ENCODE assay signal across 8 cellular contexts in genomic region chr12:124518051-124518932, GRCh38. TPM values are rescaled to one million over a fixed set of nuclear protein-coding genes. Genes with fewer than 3 reads are reported as not detected.
DNase-seq lines count a peak whose midpoint lies in the region; ATAC-seq and TF ChIP-seq lines count a peak whose summit lies in the region.

No MANE protein-coding gene starts in this region.

- no peaks in the 10 kb centered on the region for H3K36me3 ChIP-seq in ACC112 (ENCODE audit: insufficient read depth, low read length)
- H3K36me3 ChIP-seq in HUES6 (ENCODE audit: control insufficient read depth, insufficient read depth, low read length) = peaks cover 7% of the 10 kb centered on the region
- peaks cover 10% of the 10 kb centered on the region for H3K36me3 ChIP-seq in lower lobe of right lung
- H3K36me3 ChIP-seq in thymus (ENCODE audit: control insufficient read depth, insufficient read depth) = peaks cover 31% of the 10 kb centered on the region

- H3K4me3 Mint-ChIP-seq in T-helper 2 cell treated with Interferon-gamma antibody and Interleukin-4, amounts not matched to agents 5 μg/mL and 100 μg/mL, for 36 hours = no peak overlapping the region

- peak; percentile 84 for DNase-seq in ecto neural progenitor cell (ENCODE audit: low spot score)
- DNase-seq in lower lobe of right lung = peak; percentile 96
- DNase-seq in T-helper 2 cell treated with Interferon-gamma antibody and Interleukin-4, amounts not matched to agents 5 μg/mL and 100 μg/mL, for 36 hours (ENCODE audit: low spot score) = no peak
- DNase-seq in GM19238 (ENCODE audit: insufficient read length, low spot score) = no peak

- H3K27me3 ChIP-seq in ACC112 (ENCODE audit: insufficient read depth, low read length) (no peaks in the 10 kb centered on the region), HUES6 (ENCODE audit: control insufficient read depth, insufficient read depth, low read length) (no peaks in the 10 kb centered on the region), lower lobe of right lung (ENCODE audit: low read depth) (no peaks in the 10 kb centered on the region), thymus (ENCODE audit: control insufficient read depth, insufficient read depth) (no peaks in the 10 kb centered on the region)

- no peaks in the 10 kb centered on the region for H3K36me3 Mint-ChIP-seq in T-helper 2 cell treated with Interferon-gamma antibody and Interleukin-4, amounts not matched to agents 5 μg/mL and 100 μg/mL, for 36 hours (ENCODE audit: low read depth)

- 59% methylated on average over 51 of the region's 51 CpGs for WGBS in thymus

- peak overlapping the region; percentile 24 for H2AFZ ChIP-seq in ACC112 (ENCODE audit: low read length, unreplicated experiment)

- no peaks in the 10 kb centered on the region for H3K9me3 Mint-ChIP-seq in T-helper 2 cell treated with Interferon-gamma antibody and Interleukin-4, amounts not matched to agents 5 μg/mL and 100 μg/mL, for 36 hours

- ATAC-seq in lower lobe of right lung = peak; percentile 77 to 81

- H3K9me3 ChIP-seq in HUES6 (ENCODE audit: control insufficient read depth, insufficient read depth, low read depth, low read length) = no peaks in the 10 kb centered on the region
- H3K9me3 ChIP-seq in lower lobe of right lung = no peaks in the 10 kb centered on the region
- H3K9me3 ChIP-seq in thymus (ENCODE audit: control insufficient read depth) = peaks cover under 1% of the 10 kb centered on the region

- intact Hi-C loops in lower lobe of right lung (cut with DNase I) = no loop called here

- H3K27me3 Mint-ChIP-seq in T-helper 2 cell treated with Interferon-gamma antibody and Interleukin-4, amounts not matched to agents 5 μg/mL and 100 μg/mL, for 36 hours (ENCODE audit: low read depth) = no peaks in the 10 kb centered on the region

- peak overlapping the region; percentile 19 for H3K9ac ChIP-seq in HUES6 (ENCODE audit: low read length)

- H3K27ac ChIP-seq in ACC112 (ENCODE audit: low read depth, low read length) (peak overlapping the region; percentile 96), HUES6 (ENCODE audit: low read depth, low read length) (peak overlapping the region; percentile 30), lower lobe of right lung (peak overlapping the region; percentile 97), thymus (ENCODE audit: low read depth) (peak overlapping the region; percentile 89)

- H3K4me3 ChIP-seq in ACC112 (ENCODE audit: low read depth, low read length) = peak overlapping the region; percentile 70
- H3K4me3 ChIP-seq in HUES6 (ENCODE audit: low read depth, low read length) = no peak overlapping the region
- peak overlapping the region; percentile 65 for H3K4me3 ChIP-seq in lower lobe of right lung
- H3K4me3 ChIP-seq in thymus (ENCODE audit: low read length) = no peak overlapping the region

- peaks cover 67% of the 10 kb centered on the region for H3K79me2 ChIP-seq in ACC112 (ENCODE audit: control insufficient read depth, insufficient read depth, low read length, unreplicated experiment)

- no peak overlapping the region for H3K27ac Mint-ChIP-seq in T-helper 2 cell treated with Interferon-gamma antibody and Interleukin-4, amounts not matched to agents 5 μg/mL and 100 μg/mL, for 36 hours

- H3K4me1 ChIP-seq in ACC112 (ENCODE audit: control insufficient read depth, insufficient read depth, low read length, unreplicated experiment) (peaks cover 46% of the 10 kb centered on the region), HUES6 (ENCODE audit: control insufficient read depth, insufficient read depth, low read length) (peaks cover 48% of the 10 kb centered on the region), lower lobe of right lung (peaks cover 83% of the 10 kb centered on the region), thymus (ENCODE audit: control insufficient read depth, insufficient read depth, low read length) (peaks cover 35% of the 10 kb centered on the region)

- no peak for TF ChIP-seq CTCF in lower lobe of right lung (IDR thresholded peaks at IDR 0.05)

- no peaks in the 10 kb centered on the region for H3K4me1 Mint-ChIP-seq in T-helper 2 cell treated with Interferon-gamma antibody and Interleukin-4, amounts not matched to agents 5 μg/mL and 100 μg/mL, for 36 hours (ENCODE audit: low read depth)

TF ChIP-seq in PFSK-1, 5 proteins besides CTCF, POLR2A, EP300 and RAD21:
- peak; percentile 30; the same call in 1 of the 2 replicates for TF ChIP-seq TAF1 (IDR thresholded peaks at IDR 0.05; ENCODE audit: borderline replicate concordance, insufficient read depth, low read length)
- no peak for TF ChIP-seq FOXP2 (optimal IDR thresholded peaks at IDR 0.05; ENCODE audit: borderline replicate concordance, extremely low read depth, extremely low read length, insufficient read depth)
- TF ChIP-seq REST (IDR thresholded peaks at IDR 0.05; ENCODE audit: insufficient read depth in 1 of 2, low read depth in 2 of 2, low read length in 2 of 2) = no peak
- TF ChIP-seq POLR2AphosphoS5 (IDR thresholded peaks at IDR 0.05; ENCODE audit: low read depth, low read length) = no peak
- 0 out of 2 replicates have a peak, but pooled peaks have one; percentile 17 for TF ChIP-seq SIN3A (IDR thresholded peaks at IDR 0.05; ENCODE audit: borderline replicate concordance, insufficient read depth, low read length)

RNA-seq across cellular contexts. Expression of gene NCOR2, which starts 49.1 kb away (rescaled TPM):
- 220 TPM for polyA plus RNA-seq in PFSK-1 (2012; ENCODE audit: insufficient read length, low read depth)
- total RNA-seq in lower lobe of right lung = 318 TPM
- 48.2 TPM for polyA plus RNA-seq in thymus

Comparison
In these comparisons a context has a peak if more than half of its experiments do, and no peak if none do; other contexts are left out.
1. H3K27ac ChIP-seq: peak in every context shown above with its lines; median percentile 97 in lower lobe of right lung; 96 in ACC112; 89 in thymus; 30 in HUES6.
2. H3K4me3 ChIP-seq: peak in ACC112 (single experiment) and lower lobe of right lung (single experiment); none in HUES6 (single experiment) and thymus (single experiment).
3. DNase-seq: peak in ecto neural progenitor cell (single experiment) and lower lobe of right lung (single experiment); none in T-helper 2 cell treated with Interferon-gamma antibody and Interleukin-4, amounts not matched to agents 5 μg/mL and 100 μg/mL, for 36 hours (single experiment) and GM19238 (single experiment).